In genomic region chr19:49866933-49867782, GRCh38 we compare ENCODE assay signal across 8 cellular contexts. TPM values are rescaled to one million over a fixed set of nuclear protein-coding genes. Genes with fewer than 3 reads are reported as not detected.
DNase-seq lines count a peak whose midpoint lies in the region; ATAC-seq and TF ChIP-seq lines count a peak whose summit lies in the region.

PNKP (minus strand) TSS chr19:49867576; CDS start chr19:49867204, 372 bp downstream.

- H3K4me3 Mint-ChIP-seq in activated CD4-positive, alpha-beta T cell treated with anti-CD3 and anti-CD28 coated beads, Interleukin-2, amount 10 ng/mL, durations not matched to agents 7 days and 5 days: no peak within 1 kb of the TSS

- DNase-seq in AML-193 (lab: John Stamatoyannopoulos, UW) (peak; percentile 78 to 89), GM19240 (ENCODE audit: insufficient read length, low spot score) (peak; percentile 96), NCI-H748 (lab: John Stamatoyannopoulos, UW; ENCODE audit: unreplicated experiment) (peak; percentile 97), coronary artery (ENCODE audit: low spot score) (peak; percentile 96), left lobe of liver (ENCODE audit: low spot score) (peak; percentile 90)
- DNase-seq in activated CD4-positive, alpha-beta T cell treated with anti-CD3 and anti-CD28 coated beads, Interleukin-2, amount 10 ng/mL, durations not matched to agents 7 days and 5 days: peak; percentile 88
- DNase-seq in stimulated activated CD4-positive, alpha-beta T cell treated with anti-CD3 and anti-CD28 coated beads, Interleukin-2, amount 100 ng/mL, for 4 hours (ENCODE audit: low read depth): peak; percentile 88

- ATAC-seq in HG03565 (IDR thresholded peaks at IDR 0.05; ENCODE audit: unreplicated experiment) (peak; percentile 32), left lobe of liver (peak; percentile 64)

- peaks cover 29% of the 10 kb centered on the region for H3K36me3 Mint-ChIP-seq in activated CD4-positive, alpha-beta T cell treated with anti-CD3 and anti-CD28 coated beads, Interleukin-2, amount 10 ng/mL, durations not matched to agents 7 days and 5 days (ENCODE audit: low read depth)

- peaks cover 46% of the 10 kb centered on the region for H3K4me1 Mint-ChIP-seq in activated CD4-positive, alpha-beta T cell treated with anti-CD3 and anti-CD28 coated beads, Interleukin-2, amount 10 ng/mL, durations not matched to agents 7 days and 5 days

- CTCF ChIA-PET in activated CD4-positive, alpha-beta T cell treated with anti-CD3 and anti-CD28 coated beads, Interleukin-2, amount 10 ng/mL, durations not matched to agents 7 days and 5 days (lab: Charles Lee): interaction anchor here (0.7 to 0.9 kb wide), 2 partner anchors 9 to 411 kb away, joined by 3 read pairs; no protein-coding TSS in a partner anchor

- H3K27ac Mint-ChIP-seq in activated CD4-positive, alpha-beta T cell treated with anti-CD3 and anti-CD28 coated beads, Interleukin-2, amount 10 ng/mL, durations not matched to agents 7 days and 5 days: no peak within 1 kb of the TSS

- peak within 1 kb of the TSS; percentile 88 for H3K4me3 ChIP-seq in coronary artery

- no peak for TF ChIP-seq CTCF in coronary artery (IDR thresholded peaks at IDR 0.05)

- H3K9me3 Mint-ChIP-seq in activated CD4-positive, alpha-beta T cell treated with anti-CD3 and anti-CD28 coated beads, Interleukin-2, amount 10 ng/mL, durations not matched to agents 7 days and 5 days: no peaks in the 10 kb centered on the region

- POLR2A ChIA-PET in activated CD4-positive, alpha-beta T cell treated with anti-CD3 and anti-CD28 coated beads, Interleukin-2, amount 10 ng/mL, durations not matched to agents 7 days and 5 days (lab: Charles Lee): interaction anchor here (0.7 to 1.0 kb wide), 2 partner anchors 9 to 15 kb away, joined by 4 read pairs; no protein-coding TSS in a partner anchor

- peak within 1 kb of the TSS; percentile 83 to 96 for H3K27ac ChIP-seq in coronary artery

- no peaks in the 10 kb centered on the region for H3K27me3 Mint-ChIP-seq in activated CD4-positive, alpha-beta T cell treated with anti-CD3 and anti-CD28 coated beads, Interleukin-2, amount 10 ng/mL, durations not matched to agents 7 days and 5 days

RNA-seq across cellular contexts. Expression of gene PNKP, which starts in this region (rescaled TPM):
- total RNA-seq in activated CD4-positive, alpha-beta T cell treated with anti-CD3 and anti-CD28 coated beads, Interleukin-2, amount 10 ng/mL, durations not matched to agents 7 days and 5 days: 100 to 1,000 TPM; 105 to 131 TPM
- 33.7 TPM for total RNA-seq in left lobe of liver

Comparison
In these comparisons a context has a peak if more than half of its experiments do, and no peak if none do; other contexts are left out.
1. Peak in every context shown above with its lines: DNase-seq, ATAC-seq, H3K4me3 ChIP-seq and H3K27ac ChIP-seq.